11 cellular contexts compared by ENCODE assay signal in genomic region chr15:65066635-65067333, GRCh38. TPM values are rescaled to one million over a fixed set of nuclear protein-coding genes. Genes with fewer than 3 reads are reported as not detected.
DNase-seq lines count a peak whose midpoint lies in the region; ATAC-seq lines count a peak whose summit lies in the region.
"Had no signal": no experiment of that assay in that cellular context is flagged by ENCODE, and none has a peak within 500 bp of the region (broad histone marks: within the 10 kb centered on the region; RNA-seq: fewer than 3 reads in every experiment).

No MANE protein-coding gene starts in this region.

- DNase-seq in memory B cell (ENCODE audit: low spot score in 2 of 2) (no peak), T-helper 9 cell (no peak), SJCRH30 (no peak)
- DNase-seq: activated CD4-positive, alpha-beta T cell treated with anti-CD3 and anti-CD28 coated beads for 48 hours; HCEC 1CT; NCI-H187 treated with DMSO at 0.1 percent for 48 hours had no signal

- H3K36me3 Mint-ChIP-seq in memory B cell = peaks cover 2% of the 10 kb centered on the region

- H3K4me1 Mint-ChIP-seq in memory B cell = peaks cover 3% of the 10 kb centered on the region

- no peak for ATAC-seq in memory B cell (ENCODE audit: low read depth)
- ATAC-seq in HG03354 (IDR thresholded peaks at IDR 0.05; ENCODE audit: poor library complexity, severe bottlenecking, unreplicated experiment) = no peak
- ATAC-seq in HG03342 (IDR thresholded peaks at IDR 0.05; ENCODE audit: unreplicated experiment) = no peak

- no peak overlapping the region for H3K27ac Mint-ChIP-seq in memory B cell

- peak overlapping the region; percentile 59 for H3K4me3 Mint-ChIP-seq in memory B cell

- no peaks in the 10 kb centered on the region for H3K9me3 Mint-ChIP-seq in memory B cell

- 10 to 13% methylated on average over 10 of the region's 10 CpGs for WGBS in ectodermal cell, 2 experiments

- peaks cover 12% of the 10 kb centered on the region for H3K27me3 Mint-ChIP-seq in memory B cell

- H3K27ac ChIP-seq in HUES6 (ENCODE audit: low read depth, low read length) (peak overlapping the region; percentile 8; the same call in 1 of the 2 replicates), ectodermal cell (ENCODE audit: insufficient read depth, low read depth, low read length, poor library complexity, severe bottlenecking) (peak overlapping the region; percentile 39), stomach smooth muscle (ENCODE audit: low read length) (peak overlapping the region; percentile 82), SJCRH30 (no peak overlapping the region)

- H3K9me3 ChIP-seq in HUES6 (ENCODE audit: control insufficient read depth, insufficient read depth, low read depth, low read length) = no peaks in the 10 kb centered on the region
- no peaks in the 10 kb centered on the region for H3K9me3 ChIP-seq in ectodermal cell (ENCODE audit: control insufficient read depth, low read length)
- H3K9me3 ChIP-seq in stomach smooth muscle (ENCODE audit: control insufficient read depth in 2 of 2, low read length in 2 of 2) = no peaks in the 10 kb centered on the region
- H3K9me3 ChIP-seq in SJCRH30 (replicated peaks) = no peaks in the 10 kb centered on the region

- H3K4me3 ChIP-seq in HUES6 (ENCODE audit: low read depth, low read length) = peak overlapping the region; percentile 65
- peak overlapping the region; percentile 47 for H3K4me3 ChIP-seq in ectodermal cell (ENCODE audit: insufficient read depth, low read depth, low read length)
- peak overlapping the region; percentile 54 to 76 for H3K4me3 ChIP-seq in stomach smooth muscle (ENCODE audit: low read length in 2 of 2)
- no peak overlapping the region for H3K4me3 ChIP-seq in SJCRH30

- H3K9ac ChIP-seq in HUES6 (ENCODE audit: low read length) = peak overlapping the region; percentile 89
- H3K9ac ChIP-seq in stomach smooth muscle (ENCODE audit: low read length in 2 of 2) = peak overlapping the region; percentile 58 to 74

- no peaks in the 10 kb centered on the region; the same call in 1 of the 2 replicates for H3K36me3 ChIP-seq in HUES6 (ENCODE audit: control insufficient read depth, insufficient read depth, low read length)
- no peaks in the 10 kb centered on the region for H3K36me3 ChIP-seq in ectodermal cell (ENCODE audit: control insufficient read depth, insufficient read depth, low read length)
- no peaks in the 10 kb centered on the region for H3K36me3 ChIP-seq in stomach smooth muscle (ENCODE audit: control insufficient read depth in 2 of 2, insufficient read depth in 2 of 2, low read length in 2 of 2)
- H3K36me3 ChIP-seq in SJCRH30 = no peaks in the 10 kb centered on the region

- peaks cover 33% of the 10 kb centered on the region for H3K4me1 ChIP-seq in HUES6 (ENCODE audit: control insufficient read depth, insufficient read depth, low read length)
- peaks cover 28% of the 10 kb centered on the region for H3K4me1 ChIP-seq in ectodermal cell (ENCODE audit: control insufficient read depth, insufficient read depth, low read length)
- peaks cover 57% of the 10 kb centered on the region for H3K4me1 ChIP-seq in stomach smooth muscle (ENCODE audit: control insufficient read depth, insufficient read depth, low read length)
- peaks cover 10% of the 10 kb centered on the region; the same call in 1 of the 2 replicates for H3K4me1 ChIP-seq in SJCRH30

- H3K27me3 ChIP-seq in HUES6 (ENCODE audit: control insufficient read depth, insufficient read depth, low read length) (no peaks in the 10 kb centered on the region; the same call in 1 of the 2 replicates), ectodermal cell (ENCODE audit: control insufficient read depth, insufficient read depth, low read length, poor library complexity, severe bottlenecking) (peaks cover 11% of the 10 kb centered on the region), stomach smooth muscle (ENCODE audit: control insufficient read depth in 1 of 2, insufficient read depth in 2 of 2, low read length in 2 of 2) (peaks cover 2 to 5% of the 10 kb centered on the region in 2 donors), SJCRH30 (no peaks in the 10 kb centered on the region)

RNA-seq across cellular contexts. Expression of gene RASL12, which starts 1.0 kb away (rescaled TPM):
- polyA plus RNA-seq in ectodermal cell (2013, experiment 1 of 4) = 9.1 TPM
- polyA plus RNA-seq in ectodermal cell (2013, experiment 2 of 4) = 8.7 TPM
- polyA plus RNA-seq in ectodermal cell (2013, experiment 3 of 4) = 7.8 TPM
- 7.5 TPM for polyA plus RNA-seq in ectodermal cell (2013, experiment 4 of 4)
- total RNA-seq in SJCRH30 (2014; rRNA removed; shearing (Covaris generic)) = 0.08 TPM in 1 of 2 replicates, not detected in the other

RNA-seq across cellular contexts. Expression of gene KBTBD13, which starts 9.8 kb away (rescaled TPM):
- polyA plus RNA-seq in ectodermal cell (2013, experiment 1 of 4) = not detected
- polyA plus RNA-seq in ectodermal cell (2013, experiment 2 of 4) = not detected
- polyA plus RNA-seq in ectodermal cell (2013, experiment 3 of 4) = not detected
- polyA plus RNA-seq in ectodermal cell (2013, experiment 4 of 4) = not detected
- total RNA-seq in SJCRH30 (2014; rRNA removed; shearing (Covaris generic)) = 0.08 and 0.15 TPM in 2 replicates

RNA-seq across cellular contexts. Expression of gene SLC51B, which starts 21.6 kb away (rescaled TPM):
- polyA plus RNA-seq in ectodermal cell (2013, experiment 1 of 4) = not detected
- not detected for polyA plus RNA-seq in ectodermal cell (2013, experiment 2 of 4)
- polyA plus RNA-seq in ectodermal cell (2013, experiment 3 of 4) = not detected
- not detected for polyA plus RNA-seq in ectodermal cell (2013, experiment 4 of 4)
- total RNA-seq in SJCRH30 (2014; rRNA removed; shearing (Covaris generic)) = 0.36 TPM in 1 of 2 replicates, not detected in the other

RNA-seq across cellular contexts. Expression of gene MTFMT, which starts 37.3 kb away (rescaled TPM):
- polyA plus RNA-seq in ectodermal cell (2013, experiment 1 of 4) = 17.3 TPM
- polyA plus RNA-seq in ectodermal cell (2013, experiment 2 of 4) = 13.5 TPM
- 10.9 TPM for polyA plus RNA-seq in ectodermal cell (2013, experiment 3 of 4)
- 13.7 TPM for polyA plus RNA-seq in ectodermal cell (2013, experiment 4 of 4)
- total RNA-seq in SJCRH30 (2014; rRNA removed; shearing (Covaris generic)) = 16.6 and 21.9 TPM in 2 replicates

RNA-seq across cellular contexts. Expression of gene UBAP1L, which starts 48.2 kb away (rescaled TPM):
- 2.0 TPM for polyA plus RNA-seq in ectodermal cell (2013, experiment 1 of 4)
- polyA plus RNA-seq in ectodermal cell (2013, experiment 2 of 4) = 1.6 TPM
- polyA plus RNA-seq in ectodermal cell (2013, experiment 3 of 4) = 1.0 TPM
- 1.3 TPM for polyA plus RNA-seq in ectodermal cell (2013, experiment 4 of 4)
- 0.59 and 0.73 TPM in 2 replicates for total RNA-seq in SJCRH30 (2014; rRNA removed; shearing (Covaris generic))
